ENCODE assay signal across 8 cellular contexts in genomic region chr14:105731221-105731985, GRCh38.
DNase-seq lines count a peak whose midpoint lies in the region; ATAC-seq and TF ChIP-seq lines count a peak whose summit lies in the region.
"Not testable (repeated sequence)": the region's sequence is repeated elsewhere in the genome, so short reads cannot be mapped to it uniquely, and the experiment has no call there.

No MANE protein-coding gene starts in this region.

- not testable (repeated sequence) for H4K20me1 ChIP-seq in Karpas-422 (ENCODE audit: insufficient read depth, low read depth, low read length)

- TF ChIP-seq CTCF in BE2C (IDR thresholded peaks at IDR 0.05; ENCODE audit: low read depth, low read length); upper lobe of right lung (IDR thresholded peaks at IDR 0.05): not testable (repeated sequence)

- not testable (repeated sequence) for H3K9me2 ChIP-seq in Karpas-422 (replicated peaks; ENCODE audit: insufficient read depth, low read length)

- WGBS in right cardiac atrium, result 76% methylated on average over 30 of the region's 31 CpGs

- not testable (repeated sequence) for H3K36me3 ChIP-seq in BE2C, upper lobe of right lung
- peaks cover 17% of the 10 kb centered on the region; the same call in 1 of the 2 replicates for H3K36me3 ChIP-seq in Karpas-422 (ENCODE audit: insufficient read depth, low read length)

- ATAC-seq in right cardiac atrium, result peak; percentile 13 to 36
- ATAC-seq in memory B cell (ENCODE audit: low read depth); stimulated activated naive B cell treated with anti-CD40 and anti-IgM and Interleukin-4, amounts not matched to agents 10 μg/mL and 1 μg/mL and 100 μg/mL, for 72 hours (replicated peaks): not testable (repeated sequence)
- peak; percentile 17 for ATAC-seq in upper lobe of right lung

- not testable (repeated sequence) for H3K9me3 ChIP-seq in BE2C; Karpas-422 (ENCODE audit: low read length); right cardiac atrium (ENCODE audit: control insufficient read depth, low read length); upper lobe of right lung

- H3K4me1 Mint-ChIP-seq in memory B cell, result peaks cover 18% of the 10 kb centered on the region
- H3K4me1 Mint-ChIP-seq in stimulated activated naive B cell treated with anti-CD40 and anti-IgM and Interleukin-4, amounts not matched to agents 10 μg/mL and 1 μg/mL and 100 μg/mL, for 72 hours, result peaks cover 16 to 19% of the 10 kb centered on the region in 2 donors

- not testable (repeated sequence) for H3K4me3 ChIP-seq in BE2C (ENCODE audit: low read depth, low read length); Karpas-422 (ENCODE audit: low read length); right cardiac atrium (ENCODE audit: low read length); upper lobe of right lung

- H3K36me3 Mint-ChIP-seq in memory B cell; stimulated activated naive B cell treated with anti-CD40 and anti-IgM and Interleukin-4, amounts not matched to agents 10 μg/mL and 1 μg/mL and 100 μg/mL, for 72 hours: not testable (repeated sequence)

- H3K4me1 ChIP-seq in BE2C; Karpas-422 (ENCODE audit: low read length); right cardiac atrium (ENCODE audit: control insufficient read depth, insufficient read depth, low read length); upper lobe of right lung: not testable (repeated sequence)

- H3K27me3 Mint-ChIP-seq in memory B cell; stimulated activated naive B cell treated with anti-CD40 and anti-IgM and Interleukin-4, amounts not matched to agents 10 μg/mL and 1 μg/mL and 100 μg/mL, for 72 hours: not testable (repeated sequence)

- intact Hi-C loops in right cardiac atrium (cut with DNase I); posterior vena cava (cut with DNase I); upper lobe of right lung (cut with DNase I): not testable (repeated sequence)

- peak overlapping the region; percentile 36 for H3K27ac Mint-ChIP-seq in memory B cell
- H3K27ac Mint-ChIP-seq in stimulated activated naive B cell treated with anti-CD40 and anti-IgM and Interleukin-4, amounts not matched to agents 10 μg/mL and 1 μg/mL and 100 μg/mL, for 72 hours, result peak overlapping the region; percentile 66

- not testable (repeated sequence) for H3K4me3 Mint-ChIP-seq in memory B cell; stimulated activated naive B cell treated with anti-CD40 and anti-IgM and Interleukin-4, amounts not matched to agents 10 μg/mL and 1 μg/mL and 100 μg/mL, for 72 hours

- not testable (repeated sequence) for H3K79me2 ChIP-seq in Karpas-422 (ENCODE audit: low read length)

- not testable (repeated sequence) for H2AFZ ChIP-seq in Karpas-422 (ENCODE audit: low read length)

- H3K4me2 ChIP-seq in Karpas-422 (ENCODE audit: low read depth, low read length, poor library complexity, severe bottlenecking), result not testable (repeated sequence)

- not testable (repeated sequence) for H3K9ac ChIP-seq in Karpas-422 (ENCODE audit: low read length)

- H3K27ac ChIP-seq in Karpas-422 (ENCODE audit: low read length), result peak overlapping the region; percentile 68
- not testable (repeated sequence) for H3K27ac ChIP-seq in right cardiac atrium (ENCODE audit: low read length); upper lobe of right lung

- not testable (repeated sequence) for H3K9me3 Mint-ChIP-seq in memory B cell; stimulated activated naive B cell treated with anti-CD40 and anti-IgM and Interleukin-4, amounts not matched to agents 10 μg/mL and 1 μg/mL and 100 μg/mL, for 72 hours

- DNase-seq in BE2C (peak; percentile 1), Karpas-422 (peak; percentile 40), right cardiac atrium (peak in 1 of 3 donors; percentile 34), posterior vena cava (ENCODE audit: low spot score) (peak; percentile 67)
- peak; percentile 13 for DNase-seq in activated CD4-positive, CD25-positive, alpha-beta regulatory T cell treated with anti-CD3 and anti-CD28 coated beads, Interleukin-2, amount 50 U/mL, for 72 hours
- not testable (repeated sequence) for DNase-seq in memory B cell (ENCODE audit: low spot score in 2 of 2); stimulated activated naive B cell treated with anti-CD40 and anti-IgM and Interleukin-4, amounts not matched to agents 10 μg/mL and 1 μg/mL and 100 μg/mL, for 72 hours; upper lobe of right lung

- not testable (repeated sequence) for H3K27me3 ChIP-seq in BE2C; Karpas-422 (ENCODE audit: low read length); right cardiac atrium (ENCODE audit: control insufficient read depth, insufficient read depth); upper lobe of right lung
